ENCODE assay signal across 1 cellular context in the genomic region with DNA sequence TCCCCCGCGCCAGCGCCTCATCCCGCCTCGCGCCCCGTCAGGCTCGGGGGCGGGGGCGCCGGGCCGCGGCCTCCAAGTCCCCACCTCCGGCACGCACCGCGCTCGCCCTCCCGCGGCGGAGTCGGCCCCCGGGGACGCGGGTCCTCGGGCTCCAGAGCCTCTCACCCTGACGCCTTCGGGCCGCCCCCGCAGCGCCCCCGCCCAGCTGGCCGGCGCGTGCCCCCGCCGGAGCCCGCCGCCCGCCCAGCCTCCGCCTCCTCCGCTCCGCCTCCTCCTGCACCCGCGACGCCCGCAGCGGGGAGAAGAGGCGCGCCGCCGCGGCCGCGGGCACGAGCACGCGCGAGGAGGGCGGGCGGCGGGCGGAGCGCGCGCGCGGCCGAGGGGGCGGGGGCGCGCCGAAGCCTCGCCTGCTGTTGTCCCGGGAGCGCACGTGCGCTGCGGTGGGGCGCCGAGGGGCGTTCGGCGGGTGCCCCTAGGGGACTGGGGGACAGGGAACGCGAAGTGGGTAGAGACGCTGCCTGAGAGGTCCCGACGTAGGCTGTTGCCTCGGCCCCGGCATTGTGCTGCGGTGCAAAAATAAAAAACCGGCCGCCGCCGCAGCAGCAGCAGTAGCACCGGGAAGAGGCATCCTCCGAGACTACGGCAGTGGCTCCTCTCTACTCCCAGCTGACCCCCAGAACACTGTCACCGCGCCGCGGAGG.
TF ChIP-seq lines count a peak whose summit lies in the region.

No MANE protein-coding gene starts in this region.

TF ChIP-seq in HepG2, 621 proteins besides CTCF, POLR2A, EP300 and RAD21 (continued from another document and continues in another):
- TF ChIP-seq, protein P1, sequence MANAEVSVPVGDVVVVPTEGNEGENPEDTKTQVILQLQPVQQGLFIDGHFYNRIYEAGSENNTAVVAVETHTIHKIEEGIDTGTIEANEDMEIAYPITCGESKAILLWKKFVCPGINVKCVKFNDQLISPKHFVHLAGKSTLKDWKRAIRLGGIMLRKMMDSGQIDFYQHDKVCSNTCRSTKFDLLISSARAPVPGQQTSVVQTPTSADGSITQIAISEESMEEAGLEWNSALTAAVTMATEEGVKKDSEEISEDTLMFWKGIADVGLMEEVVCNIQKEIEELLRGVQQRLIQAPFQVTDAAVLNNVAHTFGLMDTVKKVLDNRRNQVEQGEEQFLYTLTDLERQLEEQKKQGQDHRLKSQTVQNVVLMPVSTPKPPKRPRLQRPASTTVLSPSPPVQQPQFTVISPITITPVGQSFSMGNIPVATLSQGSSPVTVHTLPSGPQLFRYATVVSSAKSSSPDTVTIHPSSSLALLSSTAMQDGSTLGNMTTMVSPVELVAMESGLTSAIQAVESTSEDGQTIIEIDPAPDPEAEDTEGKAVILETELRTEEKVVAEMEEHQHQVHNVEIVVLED (CRISPR knock-in tag; IDR thresholded peaks at IDR 0.05; ENCODE audit: borderline replicate concordance), result peak; percentile 35; the same call in 1 of the 2 replicates
- 0 out of 2 replicates have a peak, but pooled peaks have one; percentile 49 for TF ChIP-seq SALL1 (CRISPR knock-in tag; IDR thresholded peaks at IDR 0.05)
- TF ChIP-seq SMC3 (IDR thresholded peaks at IDR 0.05; ENCODE audit: low read length), result no peak
- TF ChIP-seq HNRNPUL1 (IDR thresholded peaks at IDR 0.05; ENCODE audit: low read depth, low read length), result no peak
- TF ChIP-seq, protein P2, sequence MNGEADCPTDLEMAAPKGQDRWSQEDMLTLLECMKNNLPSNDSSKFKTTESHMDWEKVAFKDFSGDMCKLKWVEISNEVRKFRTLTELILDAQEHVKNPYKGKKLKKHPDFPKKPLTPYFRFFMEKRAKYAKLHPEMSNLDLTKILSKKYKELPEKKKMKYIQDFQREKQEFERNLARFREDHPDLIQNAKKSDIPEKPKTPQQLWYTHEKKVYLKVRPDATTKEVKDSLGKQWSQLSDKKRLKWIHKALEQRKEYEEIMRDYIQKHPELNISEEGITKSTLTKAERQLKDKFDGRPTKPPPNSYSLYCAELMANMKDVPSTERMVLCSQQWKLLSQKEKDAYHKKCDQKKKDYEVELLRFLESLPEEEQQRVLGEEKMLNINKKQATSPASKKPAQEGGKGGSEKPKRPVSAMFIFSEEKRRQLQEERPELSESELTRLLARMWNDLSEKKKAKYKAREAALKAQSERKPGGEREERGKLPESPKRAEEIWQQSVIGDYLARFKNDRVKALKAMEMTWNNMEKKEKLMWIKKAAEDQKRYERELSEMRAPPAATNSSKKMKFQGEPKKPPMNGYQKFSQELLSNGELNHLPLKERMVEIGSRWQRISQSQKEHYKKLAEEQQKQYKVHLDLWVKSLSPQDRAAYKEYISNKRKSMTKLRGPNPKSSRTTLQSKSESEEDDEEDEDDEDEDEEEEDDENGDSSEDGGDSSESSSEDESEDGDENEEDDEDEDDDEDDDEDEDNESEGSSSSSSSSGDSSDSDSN (CRISPR knock-in tag; IDR thresholded peaks at IDR 0.05), result peak; percentile 49
- peak; percentile 50; the same call in 1 of the 2 replicates for TF ChIP-seq KDM5B (CRISPR knock-in tag; IDR thresholded peaks at IDR 0.05; ENCODE audit: borderline replicate concordance)
- TF ChIP-seq, protein P3, sequence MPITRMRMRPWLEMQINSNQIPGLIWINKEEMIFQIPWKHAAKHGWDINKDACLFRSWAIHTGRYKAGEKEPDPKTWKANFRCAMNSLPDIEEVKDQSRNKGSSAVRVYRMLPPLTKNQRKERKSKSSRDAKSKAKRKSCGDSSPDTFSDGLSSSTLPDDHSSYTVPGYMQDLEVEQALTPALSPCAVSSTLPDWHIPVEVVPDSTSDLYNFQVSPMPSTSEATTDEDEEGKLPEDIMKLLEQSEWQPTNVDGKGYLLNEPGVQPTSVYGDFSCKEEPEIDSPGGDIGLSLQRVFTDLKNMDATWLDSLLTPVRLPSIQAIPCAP (CRISPR knock-in tag; IDR thresholded peaks at IDR 0.05; ENCODE audit: low read depth), result no peak
- peak; percentile 65; the same call in 1 of the 2 replicates for TF ChIP-seq ATF7-NPFF (CRISPR knock-in tag; IDR thresholded peaks at IDR 0.05; ENCODE audit: low read depth)
- no peak for TF ChIP-seq ZFP36L1 (CRISPR knock-in tag; IDR thresholded peaks at IDR 0.05)
- peak; percentile 66 for TF ChIP-seq ZFY (CRISPR knock-in tag; IDR thresholded peaks at IDR 0.05)
- no peak for TF ChIP-seq ZNF367 (CRISPR knock-in tag; IDR thresholded peaks at IDR 0.05; ENCODE audit: borderline replicate concordance)
- TF ChIP-seq, protein P4, sequence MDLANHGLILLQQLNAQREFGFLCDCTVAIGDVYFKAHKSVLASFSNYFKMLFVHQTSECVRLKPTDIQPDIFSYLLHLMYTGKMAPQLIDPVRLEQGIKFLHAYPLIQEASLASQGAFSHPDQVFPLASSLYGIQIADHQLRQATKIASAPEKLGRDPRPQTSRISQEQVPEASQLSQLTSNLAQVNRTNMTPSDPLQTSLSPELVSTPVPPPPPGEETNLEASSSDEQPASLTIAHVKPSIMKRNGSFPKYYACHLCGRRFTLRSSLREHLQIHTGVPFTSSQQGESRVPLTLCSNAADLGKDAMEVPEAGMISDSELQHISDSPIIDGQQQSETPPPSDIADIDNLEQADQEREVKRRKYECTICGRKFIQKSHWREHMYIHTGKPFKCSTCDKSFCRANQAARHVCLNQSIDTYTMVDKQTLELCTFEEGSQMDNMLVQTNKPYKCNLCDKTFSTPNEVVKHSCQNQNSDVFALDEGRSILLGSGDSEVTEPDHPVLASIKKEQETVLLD (CRISPR knock-in tag; IDR thresholded peaks at IDR 0.05; ENCODE audit: low read depth), result 0 out of 2 replicates have a peak, but pooled peaks have one; percentile 66
- TF ChIP-seq GATAD2A (CRISPR knock-in tag; IDR thresholded peaks at IDR 0.05), result no peak
- TF ChIP-seq ZFP82 (CRISPR knock-in tag; IDR thresholded peaks at IDR 0.05; ENCODE audit: borderline replicate concordance), result peak; percentile 50; the same call in 1 of the 2 replicates
- TF ChIP-seq, protein P5, sequence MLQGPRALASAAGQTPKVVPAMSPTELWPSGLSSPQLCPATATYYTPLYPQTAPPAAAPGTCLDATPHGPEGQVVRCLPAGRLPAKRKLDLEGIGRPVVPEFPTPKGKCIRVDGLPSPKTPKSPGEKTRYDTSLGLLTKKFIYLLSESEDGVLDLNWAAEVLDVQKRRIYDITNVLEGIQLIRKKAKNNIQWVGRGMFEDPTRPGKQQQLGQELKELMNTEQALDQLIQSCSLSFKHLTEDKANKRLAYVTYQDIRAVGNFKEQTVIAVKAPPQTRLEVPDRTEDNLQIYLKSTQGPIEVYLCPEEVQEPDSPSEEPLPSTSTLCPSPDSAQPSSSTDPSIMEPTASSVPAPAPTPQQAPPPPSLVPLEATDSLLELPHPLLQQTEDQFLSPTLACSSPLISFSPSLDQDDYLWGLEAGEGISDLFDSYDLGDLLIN (CRISPR knock-in tag; IDR thresholded peaks at IDR 0.05; ENCODE audit: borderline replicate concordance), result no peak
- TF ChIP-seq, protein P6, sequence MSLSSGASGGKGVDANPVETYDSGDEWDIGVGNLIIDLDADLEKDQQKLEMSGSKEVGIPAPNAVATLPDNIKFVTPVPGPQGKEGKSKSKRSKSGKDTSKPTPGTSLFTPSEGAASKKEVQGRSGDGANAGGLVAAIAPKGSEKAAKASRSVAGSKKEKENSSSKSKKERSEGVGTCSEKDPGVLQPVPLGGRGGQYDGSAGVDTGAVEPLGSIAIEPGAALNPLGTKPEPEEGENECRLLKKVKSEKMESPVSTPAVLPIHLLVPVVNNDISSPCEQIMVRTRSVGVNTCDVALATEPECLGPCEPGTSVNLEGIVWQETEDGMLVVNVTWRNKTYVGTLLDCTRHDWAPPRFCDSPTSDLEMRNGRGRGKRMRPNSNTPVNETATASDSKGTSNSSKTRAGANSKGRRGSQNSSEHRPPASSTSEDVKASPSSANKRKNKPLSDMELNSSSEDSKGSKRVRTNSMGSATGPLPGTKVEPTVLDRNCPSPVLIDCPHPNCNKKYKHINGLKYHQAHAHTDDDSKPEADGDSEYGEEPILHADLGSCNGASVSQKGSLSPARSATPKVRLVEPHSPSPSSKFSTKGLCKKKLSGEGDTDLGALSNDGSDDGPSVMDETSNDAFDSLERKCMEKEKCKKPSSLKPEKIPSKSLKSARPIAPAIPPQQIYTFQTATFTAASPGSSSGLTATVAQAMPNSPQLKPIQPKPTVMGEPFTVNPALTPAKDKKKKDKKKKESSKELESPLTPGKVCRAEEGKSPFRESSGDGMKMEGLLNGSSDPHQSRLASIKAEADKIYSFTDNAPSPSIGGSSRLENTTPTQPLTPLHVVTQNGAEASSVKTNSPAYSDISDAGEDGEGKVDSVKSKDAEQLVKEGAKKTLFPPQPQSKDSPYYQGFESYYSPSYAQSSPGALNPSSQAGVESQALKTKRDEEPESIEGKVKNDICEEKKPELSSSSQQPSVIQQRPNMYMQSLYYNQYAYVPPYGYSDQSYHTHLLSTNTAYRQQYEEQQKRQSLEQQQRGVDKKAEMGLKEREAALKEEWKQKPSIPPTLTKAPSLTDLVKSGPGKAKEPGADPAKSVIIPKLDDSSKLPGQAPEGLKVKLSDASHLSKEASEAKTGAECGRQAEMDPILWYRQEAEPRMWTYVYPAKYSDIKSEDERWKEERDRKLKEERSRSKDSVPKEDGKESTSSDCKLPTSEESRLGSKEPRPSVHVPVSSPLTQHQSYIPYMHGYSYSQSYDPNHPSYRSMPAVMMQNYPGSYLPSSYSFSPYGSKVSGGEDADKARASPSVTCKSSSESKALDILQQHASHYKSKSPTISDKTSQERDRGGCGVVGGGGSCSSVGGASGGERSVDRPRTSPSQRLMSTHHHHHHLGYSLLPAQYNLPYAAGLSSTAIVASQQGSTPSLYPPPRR (CRISPR knock-in tag; IDR thresholded peaks at IDR 0.05; ENCODE audit: borderline replicate concordance), result 0 out of 2 replicates have a peak, but pooled peaks have one; percentile 31
- TF ChIP-seq REXO4 (CRISPR knock-in tag; IDR thresholded peaks at IDR 0.05; ENCODE audit: borderline replicate concordance), result 0 out of 2 replicates have a peak, but pooled peaks have one; percentile 19
- no peak for TF ChIP-seq FOXJ3 (CRISPR knock-in tag; IDR thresholded peaks at IDR 0.05; ENCODE audit: borderline replicate concordance)
- peak; percentile 19; the same call in 1 of the 2 replicates for TF ChIP-seq SOX5 (CRISPR knock-in tag; IDR thresholded peaks at IDR 0.05; ENCODE audit: borderline replicate concordance)
- no peak for TF ChIP-seq SOX13 (IDR thresholded peaks at IDR 0.05)
- 0 out of 4 replicates have a peak, but pooled peaks of 1 of the 2 experiments have one; percentile 29 for TF ChIP-seq SOX13 (CRISPR knock-in tag; conservative IDR thresholded peaks at IDR 0.05 in 1 of 2, IDR thresholded peaks at IDR 0.05 in 1 of 2)
- TF ChIP-seq RBFOX2 (IDR thresholded peaks at IDR 0.05; ENCODE audit: low read depth, low read length), result peak; percentile 87
- TF ChIP-seq ZNF746 (CRISPR knock-in tag; IDR thresholded peaks at IDR 0.05), result 0 out of 2 replicates have a peak, but pooled peaks have one; percentile 27
- TF ChIP-seq, protein P7, sequence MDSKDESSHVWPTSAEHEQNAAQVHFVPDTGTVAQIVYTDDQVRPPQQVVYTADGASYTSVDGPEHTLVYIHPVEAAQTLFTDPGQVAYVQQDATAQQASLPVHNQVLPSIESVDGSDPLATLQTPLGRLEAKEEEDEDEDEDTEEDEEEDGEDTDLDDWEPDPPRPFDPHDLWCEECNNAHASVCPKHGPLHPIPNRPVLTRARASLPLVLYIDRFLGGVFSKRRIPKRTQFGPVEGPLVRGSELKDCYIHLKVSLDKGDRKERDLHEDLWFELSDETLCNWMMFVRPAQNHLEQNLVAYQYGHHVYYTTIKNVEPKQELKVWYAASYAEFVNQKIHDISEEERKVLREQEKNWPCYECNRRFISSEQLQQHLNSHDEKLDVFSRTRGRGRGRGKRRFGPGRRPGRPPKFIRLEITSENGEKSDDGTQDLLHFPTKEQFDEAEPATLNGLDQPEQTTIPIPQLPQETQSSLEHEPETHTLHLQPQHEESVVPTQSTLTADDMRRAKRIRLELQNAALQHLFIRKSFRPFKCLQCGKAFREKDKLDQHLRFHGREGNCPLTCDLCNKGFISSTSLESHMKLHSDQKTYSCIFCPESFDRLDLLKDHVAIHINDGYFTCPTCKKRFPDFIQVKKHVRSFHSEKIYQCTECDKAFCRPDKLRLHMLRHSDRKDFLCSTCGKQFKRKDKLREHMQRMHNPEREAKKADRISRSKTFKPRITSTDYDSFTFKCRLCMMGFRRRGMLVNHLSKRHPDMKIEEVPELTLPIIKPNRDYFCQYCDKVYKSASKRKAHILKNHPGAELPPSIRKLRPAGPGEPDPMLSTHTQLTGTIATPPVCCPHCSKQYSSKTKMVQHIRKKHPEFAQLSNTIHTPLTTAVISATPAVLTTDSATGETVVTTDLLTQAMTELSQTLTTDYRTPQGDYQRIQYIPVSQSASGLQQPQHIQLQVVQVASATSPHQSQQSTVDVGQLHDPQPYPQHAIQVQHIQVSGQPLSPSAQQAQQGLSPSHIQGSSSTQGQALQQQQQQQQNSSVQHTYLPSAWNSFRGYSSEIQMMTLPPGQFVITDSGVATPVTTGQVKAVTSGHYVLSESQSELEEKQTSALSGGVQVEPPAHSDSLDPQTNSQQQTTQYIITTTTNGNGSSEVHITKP (CRISPR knock-in tag; IDR thresholded peaks at IDR 0.05; ENCODE audit: low read depth), result no peak
- peak; percentile 63 for TF ChIP-seq SKI (IDR thresholded peaks at IDR 0.05; ENCODE audit: partially characterized antibody)
- TF ChIP-seq, protein P8, sequence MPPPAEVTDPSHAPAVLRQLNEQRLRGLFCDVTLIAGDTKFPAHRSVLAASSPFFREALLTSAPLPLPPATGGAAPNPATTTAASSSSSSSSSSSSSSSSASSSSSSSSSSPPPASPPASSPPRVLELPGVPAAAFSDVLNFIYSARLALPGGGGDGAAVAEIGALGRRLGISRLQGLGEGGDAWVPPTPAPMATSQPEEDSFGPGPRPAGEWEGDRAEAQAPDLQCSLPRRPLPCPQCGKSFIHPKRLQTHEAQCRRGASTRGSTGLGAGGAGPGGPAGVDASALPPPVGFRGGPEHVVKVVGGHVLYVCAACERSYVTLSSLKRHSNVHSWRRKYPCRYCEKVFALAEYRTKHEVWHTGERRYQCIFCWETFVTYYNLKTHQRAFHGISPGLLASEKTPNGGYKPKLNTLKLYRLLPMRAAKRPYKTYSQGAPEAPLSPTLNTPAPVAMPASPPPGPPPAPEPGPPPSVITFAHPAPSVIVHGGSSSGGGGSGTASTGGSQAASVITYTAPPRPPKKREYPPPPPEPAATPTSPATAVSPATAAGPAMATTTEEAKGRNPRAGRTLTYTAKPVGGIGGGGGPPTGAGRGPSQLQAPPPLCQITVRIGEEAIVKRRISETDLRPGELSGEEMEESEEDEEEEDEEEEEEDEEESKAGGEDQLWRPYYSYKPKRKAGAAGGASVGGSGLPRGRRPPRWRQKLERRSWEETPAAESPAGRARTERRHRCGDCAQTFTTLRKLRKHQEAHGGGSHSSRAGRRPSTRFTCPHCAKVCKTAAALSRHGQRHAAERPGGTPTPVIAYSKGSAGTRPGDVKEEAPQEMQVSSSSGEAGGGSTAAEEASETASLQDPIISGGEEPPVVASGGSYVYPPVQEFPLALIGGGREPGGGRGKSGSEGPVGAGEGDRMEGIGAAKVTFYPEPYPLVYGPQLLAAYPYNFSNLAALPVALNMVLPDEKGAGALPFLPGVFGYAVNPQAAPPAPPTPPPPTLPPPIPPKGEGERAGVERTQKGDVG (CRISPR knock-in tag; IDR thresholded peaks at IDR 0.05; ENCODE audit: borderline replicate concordance), result no peak
- TF ChIP-seq ZNF678 (CRISPR knock-in tag; IDR thresholded peaks at IDR 0.05), result no peak
- TF ChIP-seq MEIS2 (CRISPR knock-in tag; IDR thresholded peaks at IDR 0.05), result 0 out of 2 replicates have a peak, but pooled peaks have one; percentile 38
- no peak for TF ChIP-seq SETDB1 (CRISPR knock-in tag; IDR thresholded peaks at IDR 0.05; ENCODE audit: borderline replicate concordance)
- peak; percentile 89 for TF ChIP-seq MYC (CRISPR knock-in tag; IDR thresholded peaks at IDR 0.05; ENCODE audit: borderline replicate concordance)
- TF ChIP-seq HNRNPLL (IDR thresholded peaks at IDR 0.05; ENCODE audit: low read depth, low read length, poor library complexity, severe bottlenecking), result peak; percentile 39
- TF ChIP-seq ZNF737 (CRISPR knock-in tag; IDR thresholded peaks at IDR 0.05; ENCODE audit: borderline replicate concordance), result no peak
- TF ChIP-seq ZNF550 (CRISPR knock-in tag; IDR thresholded peaks at IDR 0.05; ENCODE audit: borderline replicate concordance), result no peak
- peak; percentile 50 for TF ChIP-seq CCDC6 (CRISPR knock-in tag; IDR thresholded peaks at IDR 0.05)
